10 cellular contexts compared by ENCODE assay signal in the genomic region with DNA sequence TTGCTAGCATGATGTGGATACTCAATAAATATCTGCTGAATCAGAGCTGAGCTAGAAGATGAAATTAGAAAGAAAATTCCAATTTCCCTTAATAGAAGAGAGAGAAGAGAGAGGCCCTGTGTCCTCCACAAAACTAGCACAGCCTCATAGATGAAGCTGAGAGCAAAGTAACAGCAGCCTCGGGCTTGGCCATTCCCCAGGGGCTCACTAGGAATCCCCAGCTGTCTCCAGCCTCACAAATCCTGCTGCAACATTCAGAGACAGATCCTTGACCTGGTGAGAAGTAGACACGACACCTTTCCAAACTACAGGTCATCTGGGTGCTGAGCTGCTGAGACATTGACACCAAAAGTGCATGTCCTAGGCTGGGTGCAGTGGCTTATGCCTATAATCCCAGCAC.
"Had no signal": no experiment of that assay in that cellular context is flagged by ENCODE, and none has a peak within 500 bp of the region (broad histone marks: within the 10 kb centered on the region; RNA-seq: fewer than 3 reads in every experiment).

No MANE protein-coding gene starts in this region.

- H3K36me3 ChIP-seq: HAP-1 had no signal

- H3K9me3 ChIP-seq: HAP-1 had no signal

- H3K4me3 Mint-ChIP-seq: HFFc6, IgD-negative memory B cell had no signal

- H3K9me3 Mint-ChIP-seq: HFFc6, IgD-negative memory B cell had no signal

- H3K9ac ChIP-seq: GM23248 had no signal

- H3K36me3 Mint-ChIP-seq: IgD-negative memory B cell had no signal

- H3K4me1 ChIP-seq: HAP-1 had no signal

- DNase-seq: GM23248, GOT3, H7, HFFc6, KBM-7 had no signal

- H2AFZ ChIP-seq: GM23248 had no signal

- H3K27ac Mint-ChIP-seq: HFFc6, IgD-negative memory B cell had no signal

- H3K27ac ChIP-seq: GM23248, HL-60 had no signal

- H3K4me3 ChIP-seq: GM23248, HAP-1 had no signal

- ATAC-seq: HCT116, HepG2 had no signal
